ENCODE assay signal across 23 cellular contexts in genomic region chr16:59614466-59615240, GRCh38.
A peak's percentile ranks its signal among the peaks of the same experiment; 100 is the strongest.
DNase-seq lines count a peak whose midpoint lies in the region; ATAC-seq and TF ChIP-seq lines count a peak whose summit lies in the region.
"Had no signal": no experiment of that assay in that cellular context is flagged by ENCODE, and none has a peak within 500 bp of the region (broad histone marks: within the 10 kb centered on the region; RNA-seq: fewer than 3 reads in every experiment).

No MANE protein-coding gene starts in this region.

- no peak overlapping the region for H3K4me3 Mint-ChIP-seq in neural crest cell
- H3K4me3 Mint-ChIP-seq: CD14-positive monocyte; CD4-positive, alpha-beta memory T cell; CD4-positive, CD25-positive, alpha-beta regulatory T cell; CD8-positive, alpha-beta memory T cell had no signal

- TF ChIP-seq CTCF in neural crest cell (conservative IDR thresholded peaks at IDR 0.05): no peak

- ATAC-seq in GM19023 (IDR thresholded peaks at IDR 0.05; ENCODE audit: unreplicated experiment) (no peak), left lobe of liver (no peak)
- ATAC-seq: GM12878 had no signal

- DNase-seq in NCI-H460 (ENCODE audit: extremely low read depth, low read depth): peak; percentile 69
- DNase-seq in foreskin melanocyte: peak; percentile 98
- DNase-seq in neural crest cell (ENCODE audit: low read depth, low spot score): no peak
- DNase-seq in stimulated activated CD4-positive, alpha-beta T cell treated with anti-CD3 and anti-CD28 coated beads, Interleukin-4, amount 100 ng/mL, for 24 hours: no peak
- DNase-seq in left lobe of liver (ENCODE audit: low spot score): no peak
- DNase-seq: 8988T; ACHN; BE2C; C1 segment of cervical spinal cord; CD4-positive, alpha-beta memory T cell; CD4-positive, CD25-positive, alpha-beta regulatory T cell; CD8-positive, alpha-beta memory T cell; COR-L47; DMS 273 treated with DMSO at 0.1 percent for 48 hours; DMS153; DMS53; DMS79; DND-41; EL; GDM1 had no signal

- no peaks in the 10 kb centered on the region for H3K27me3 Mint-ChIP-seq in neural crest cell (ENCODE audit: low read depth)
- H3K27me3 Mint-ChIP-seq: CD4-positive, alpha-beta memory T cell; CD4-positive, CD25-positive, alpha-beta regulatory T cell; CD8-positive, alpha-beta memory T cell had no signal

- H3K9me3 Mint-ChIP-seq in neural crest cell: no peaks in the 10 kb centered on the region

- H3K27ac Mint-ChIP-seq in neural crest cell (ENCODE audit: unreplicated experiment): peak overlapping the region; percentile 95
- H3K27ac Mint-ChIP-seq: CD4-positive, alpha-beta memory T cell; CD4-positive, CD25-positive, alpha-beta regulatory T cell; CD8-positive, alpha-beta memory T cell had no signal

- H3K36me3 Mint-ChIP-seq in neural crest cell (ENCODE audit: low read depth): no peaks in the 10 kb centered on the region
- H3K36me3 Mint-ChIP-seq: CD14-positive monocyte; CD4-positive, alpha-beta memory T cell; CD4-positive, CD25-positive, alpha-beta regulatory T cell; CD8-positive, alpha-beta memory T cell had no signal

- H3K4me1 Mint-ChIP-seq in neural crest cell: peaks cover 38% of the 10 kb centered on the region
- H3K4me1 Mint-ChIP-seq: CD14-positive monocyte; CD4-positive, alpha-beta memory T cell; CD4-positive, CD25-positive, alpha-beta regulatory T cell; CD8-positive, alpha-beta memory T cell had no signal

Comparison
In these comparisons a context has a peak if more than half of its experiments do, and no peak if none do; other contexts are left out.
1. DNase-seq: peak in NCI-H460 (single experiment) and foreskin melanocyte (single experiment); none in neural crest cell (single experiment), stimulated activated CD4-positive, alpha-beta T cell treated with anti-CD3 and anti-CD28 coated beads, Interleukin-4, amount 100 ng/mL, for 24 hours (single experiment) and left lobe of liver (single experiment).